In genomic region chr3:187044206-187044605, GRCh38 we compare ENCODE assay signal across 8 cellular contexts.
DNase-seq lines count a peak whose midpoint lies in the region; ATAC-seq, FAIRE-seq and TF ChIP-seq lines count a peak whose summit lies in the region.

No MANE protein-coding gene starts in this region.

- DNase-seq in GM12891 (ENCODE audit: insufficient read length, low spot score) (no peak), GM12878 (ENCODE audit: low read depth, low spot score) (no peak), NCI-H2171 (lab: John Stamatoyannopoulos, UW) (no peak), NCI-H146 (lab: John Stamatoyannopoulos, UW) (no peak), NCI-H187 treated with DMSO at 0.1 percent for 48 hours (lab: John Stamatoyannopoulos, UW) (no peak)
- DNase-seq in stimulated activated naive CD4-positive, alpha-beta T cell treated with Interleukin-2 at 50 U/mL for 16 hours (lab: John Stamatoyannopoulos, UW), result no peak

- peaks cover 34 to 58% of the 10 kb centered on the region in 2 experiments for H3K36me3 ChIP-seq in GM12878 (ENCODE audit: control insufficient read depth in 2 of 2, insufficient read depth in 2 of 2, low read length in 1 of 2)

- H2AFZ ChIP-seq in GM12878 (ENCODE audit: control insufficient read depth, low read depth, low read length), result no peak overlapping the region

- FAIRE-seq in GM12891 (lab: Jason Lieb, UNC), result no peak
- FAIRE-seq in GM12878 (lab: Jason Lieb, UNC), result peak; percentile 13

- ATAC-seq in GM21367 (IDR thresholded peaks at IDR 0.05; ENCODE audit: unreplicated experiment), result peak; percentile 53
- peak; percentile 66 for ATAC-seq in HG03571 (IDR thresholded peaks at IDR 0.05; ENCODE audit: unreplicated experiment)
- peak; percentile 78 for ATAC-seq in GM12878

- BruUV-seq in GM12878 (replicated peaks; lab: Mats Ljungman, UMichigan), result no TSS peak

- POLR2A ChIA-PET in GM12878 (lab: Charles Lee), result interaction anchor here (0.5 to 8.0 kb wide), 9 partner anchors 15 to 112 kb away, joined by 3 to 120 read pairs (median 4); no protein-coding TSS in a partner anchor

- H3K4me2 ChIP-seq in GM12878 (ENCODE audit: control insufficient read depth, insufficient read depth), result peak overlapping the region; percentile 60

- intact Hi-C loops in GM12878 (cut with micrococcal nuclease; ENCODE audit: unreplicated experiment), result loop anchor here (2.0 kb wide), 1 partner anchor 17 kb away; no protein-coding TSS in a partner anchor

- WGBS in GM12878 (ENCODE audit: insufficient coverage, insufficient replicate concordance, low lambda C conversion rate, missing lambda C conversion rate), result 0% methylated on average over 3 of the region's 3 CpGs

- no peaks in the 10 kb centered on the region for H3K27me3 ChIP-seq in GM12878 (replicated peaks in 1 of 2; ENCODE audit: control insufficient read depth in 2 of 2, insufficient read depth in 2 of 2, low read length in 1 of 2)

- in situ Hi-C loops in GM12878 (cut with MboI), result no loop called here

- peak; percentile 6 to 41; a peak in 2 of 4 replicates for TF ChIP-seq EP300 in GM12878 (IDR thresholded peaks at IDR 0.05; ENCODE audit: borderline replicate concordance in 1 of 2, control insufficient read depth in 1 of 2, low read depth in 2 of 2, low read length in 2 of 2)

- SMC1A ChIA-PET in GM12878 (lab: Charles Lee; ENCODE audit: uncharacterized antibody, unreplicated experiment), result interaction anchor here (0.8 to 12.6 kb wide), 19 partner anchors 15 to 195 kb away, joined by 3 to 213 read pairs (median 5); no protein-coding TSS in a partner anchor

- TF ChIP-seq CTCF in GM12878 (IDR thresholded peaks at IDR 0.05 in 2 of 3, conservative IDR thresholded peaks at IDR 0.05 in 1 of 3; ENCODE audit: control insufficient read depth in 2 of 3, extremely low read depth in 1 of 3, insufficient read depth in 1 of 3, low read depth in 3 of 3, low read length in 3 of 3), result no peak

- H3K4me3 ChIP-seq in GM12878, result peak overlapping the region; percentile 57; the same call in 1 of the 2 replicates

- RAD21 ChIA-PET in GM12878 (lab: Charles Lee; ENCODE audit: unreplicated experiment), result interaction anchor here (0.5 to 4.5 kb wide), 16 partner anchors 12 to 195 kb away, joined by 3 to 46 read pairs (median 4); no protein-coding TSS in a partner anchor

- CTCF ChIA-PET in GM12878 (lab: Yijun Ruan, JAX), result interaction anchor here (0.7 to 4.8 kb wide), 11 partner anchors 13 to 194 kb away, joined by 3 to 23 read pairs (median 5); no protein-coding TSS in a partner anchor

- peak overlapping the region; percentile 19; the same call in 1 of the 2 replicates for H3K9ac ChIP-seq in GM12878 (ENCODE audit: control insufficient read depth, insufficient read depth, low read length)

- TF ChIP-seq POLR2A in GM12891 (IDR thresholded peaks at IDR 0.05; ENCODE audit: low read depth, low read length) (no peak), GM12878 (IDR thresholded peaks at IDR 0.05; ENCODE audit: low read depth, low read length) (no peak; the same call in 1 of the 2 replicates)

- 0 out of 3 replicates have a peak, but pooled peaks cover 2% of the 10 kb centered on the region for H3K9me3 ChIP-seq in GM12878 (replicated peaks; ENCODE audit: control insufficient read depth, insufficient read depth, low read length)

- TF ChIP-seq RAD21 in GM12878 (IDR thresholded peaks at IDR 0.05; ENCODE audit: insufficient read depth, low read depth, low read length), result no peak; the same call in 1 of the 2 replicates

- peaks cover 50% of the 10 kb centered on the region for H3K4me1 ChIP-seq in GM12878 (ENCODE audit: control insufficient read depth, insufficient read depth, low read length)

- 0 out of 2 replicates have a peak, but pooled peaks cover 3% of the 10 kb centered on the region for H4K20me1 ChIP-seq in GM12878 (ENCODE audit: control insufficient read depth, insufficient read depth)

- H3K79me2 ChIP-seq in GM12878 (ENCODE audit: control insufficient read depth, insufficient read depth, low read length), result peaks cover 90% of the 10 kb centered on the region

- peak overlapping the region; percentile 57 for H3K27ac ChIP-seq in GM12878 (ENCODE audit: control insufficient read depth, insufficient read depth)

TF ChIP-seq in GM12891, 5 proteins besides CTCF, POLR2A, EP300 and RAD21:
- peak; percentile 70 for TF ChIP-seq SPI1 (IDR thresholded peaks at IDR 0.05; ENCODE audit: low read depth, low read length)
- no peak for TF ChIP-seq POLR2AphosphoS5 (IDR thresholded peaks at IDR 0.05; ENCODE audit: low read depth, low read length)
- no peak for TF ChIP-seq TAF1 (IDR thresholded peaks at IDR 0.05; ENCODE audit: low read depth, low read length)
- no peak for TF ChIP-seq POU2F2 (IDR thresholded peaks at IDR 0.05; ENCODE audit: low read depth, low read length)
- TF ChIP-seq PAX5 (IDR thresholded peaks at IDR 0.05; ENCODE audit: insufficient read depth, low read length, severe bottlenecking), result no peak

TF ChIP-seq in GM12878, 131 proteins besides CTCF, POLR2A, EP300 and RAD21 (continues in another document):
- TF ChIP-seq HDAC6 (IDR thresholded peaks at IDR 0.05; ENCODE audit: unreplicated experiment), result no peak
- peak; percentile 49 for TF ChIP-seq MTA2 (IDR thresholded peaks at IDR 0.05; ENCODE audit: low read depth)
- no peak for TF ChIP-seq RFX5 (IDR thresholded peaks at IDR 0.05; ENCODE audit: low read depth, low read length)
- peak; percentile 74 to 81 for TF ChIP-seq IKZF2 (IDR thresholded peaks at IDR 0.05)
- TF ChIP-seq CEBPB (IDR thresholded peaks at IDR 0.05; ENCODE audit: borderline replicate concordance in 1 of 2, low read depth in 2 of 2, low read length in 2 of 2), result no peak
- TF ChIP-seq NR2F1 (conservative IDR thresholded peaks at IDR 0.05), result no peak
- peak; percentile 92 for TF ChIP-seq NFIC (IDR thresholded peaks at IDR 0.05; ENCODE audit: low read depth, low read length)
- no peak for TF ChIP-seq ELK1 (IDR thresholded peaks at IDR 0.05; ENCODE audit: low read depth, low read length)
- no peak for TF ChIP-seq FOXK2 (IDR thresholded peaks at IDR 0.05)
- TF ChIP-seq TBL1XR1 (IDR thresholded peaks at IDR 0.05; ENCODE audit: low read depth, low read length), result no peak
- no peak for TF ChIP-seq TARDBP (IDR thresholded peaks at IDR 0.05; ENCODE audit: borderline replicate concordance)
- no peak for TF ChIP-seq PKNOX1 (IDR thresholded peaks at IDR 0.05)
- TF ChIP-seq SMC3 (IDR thresholded peaks at IDR 0.05; ENCODE audit: borderline replicate concordance, low read length), result no peak; the same call in 1 of the 2 replicates
- no peak for TF ChIP-seq REST (IDR thresholded peaks at IDR 0.05; ENCODE audit: low read depth, low read length)
- TF ChIP-seq ZZZ3 (IDR thresholded peaks at IDR 0.05; ENCODE audit: control insufficient read depth, insufficient read length, low read depth), result no peak
- no peak for TF ChIP-seq USF2 (IDR thresholded peaks at IDR 0.05; ENCODE audit: borderline replicate concordance, low read depth, low read length)
- TF ChIP-seq ZNF274 (IDR thresholded peaks at IDR 0.05; ENCODE audit: insufficient read depth, insufficient read length), result no peak
